In genomic region chr17:62650587-62650986, GRCh38 we compare ENCODE assay signal across 2 cellular contexts.
TF ChIP-seq lines count a peak whose summit lies in the region.

No MANE protein-coding gene starts in this region.

TF ChIP-seq in IMR-90, 13 proteins besides CTCF, POLR2A, EP300 and RAD21:
- no peak for TF ChIP-seq RFX5 (IDR thresholded peaks at IDR 0.05; ENCODE audit: low read depth, low read length)
- TF ChIP-seq NFE2L2 (IDR thresholded peaks at IDR 0.05; ENCODE audit: low read depth, low read length), result no peak
- TF ChIP-seq SMC3 (IDR thresholded peaks at IDR 0.05; ENCODE audit: low read depth, low read length), result no peak
- no peak for TF ChIP-seq CEBPB (IDR thresholded peaks at IDR 0.05; ENCODE audit: low read depth, low read length)
- no peak for TF ChIP-seq CHD1 (IDR thresholded peaks at IDR 0.05; ENCODE audit: low read depth, low read length)
- TF ChIP-seq MXI1 (IDR thresholded peaks at IDR 0.05; ENCODE audit: borderline replicate concordance, low read depth, low read length), result no peak
- no peak for TF ChIP-seq FOS (IDR thresholded peaks at IDR 0.05; ENCODE audit: low read depth, low read length)
- TF ChIP-seq RCOR1 (IDR thresholded peaks at IDR 0.05; ENCODE audit: insufficient replicate concordance, low read length), result no peak
- no peak for TF ChIP-seq ELK1 (IDR thresholded peaks at IDR 0.05; ENCODE audit: borderline replicate concordance, low read depth, low read length)
- TF ChIP-seq MAFK (IDR thresholded peaks at IDR 0.05; ENCODE audit: low read depth, low read length), result no peak
- TF ChIP-seq MAZ (IDR thresholded peaks at IDR 0.05; ENCODE audit: borderline replicate concordance, low read depth, low read length), result no peak
- TF ChIP-seq BHLHE40 (IDR thresholded peaks at IDR 0.05; ENCODE audit: low read depth, low read length), result no peak

TF ChIP-seq in H1, 55 proteins besides CTCF, POLR2A, EP300 and RAD21:
- no peak for TF ChIP-seq CHD7 (IDR thresholded peaks at IDR 0.05; ENCODE audit: insufficient replicate concordance, low read length)
- TF ChIP-seq TAF1 (IDR thresholded peaks at IDR 0.05; ENCODE audit: low read depth, low read length), result no peak
- TF ChIP-seq BCL11A (IDR thresholded peaks at IDR 0.05; ENCODE audit: low read depth in 2 of 2, low read length in 2 of 2), result no peak
- TF ChIP-seq SIX5 (IDR thresholded peaks at IDR 0.05; ENCODE audit: low read depth, low read length), result no peak
- no peak for TF ChIP-seq JUN (IDR thresholded peaks at IDR 0.05; ENCODE audit: low read depth, low read length)
- no peak for TF ChIP-seq PHF8 (conservative IDR thresholded peaks at IDR 0.05; ENCODE audit: low read depth, low read length)
- TF ChIP-seq CHD2 (IDR thresholded peaks at IDR 0.05; ENCODE audit: low read length), result no peak
- TF ChIP-seq HDAC2 (IDR thresholded peaks at IDR 0.05; ENCODE audit: borderline replicate concordance in 1 of 2, low read depth in 2 of 2, low read length in 2 of 2), result no peak
- TF ChIP-seq NRF1 (IDR thresholded peaks at IDR 0.05; ENCODE audit: low read depth, low read length), result no peak
- TF ChIP-seq SP1 (IDR thresholded peaks at IDR 0.05; ENCODE audit: low read depth, low read length), result no peak
- no peak for TF ChIP-seq TCF12 (IDR thresholded peaks at IDR 0.05; ENCODE audit: low read depth, low read length)
- TF ChIP-seq CREB1 (IDR thresholded peaks at IDR 0.05), result no peak
- no peak for TF ChIP-seq BRCA1 (IDR thresholded peaks at IDR 0.05; ENCODE audit: low read depth, low read length)
